31 cellular contexts compared by ENCODE assay signal in the genomic region with DNA sequence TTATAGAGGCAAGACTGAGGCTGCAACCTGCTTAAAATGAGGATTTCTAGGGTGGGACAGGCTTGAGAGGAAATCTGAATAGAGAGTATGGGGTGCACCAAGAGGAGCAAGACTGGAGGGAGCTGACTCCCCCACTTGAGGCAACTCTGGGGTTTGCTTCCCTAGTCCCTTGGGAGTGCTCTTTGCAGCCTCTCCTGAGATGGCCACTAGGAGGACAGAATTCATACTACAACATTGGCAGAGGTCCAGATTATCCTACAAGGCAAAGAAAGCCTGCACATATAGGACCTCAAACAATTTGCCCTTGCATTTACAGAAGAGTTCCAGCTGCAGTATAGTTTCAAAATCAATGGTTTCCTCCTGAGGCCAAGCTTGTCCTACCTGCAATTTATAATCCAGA.
DNase-seq lines count a peak whose midpoint lies in the region; ATAC-seq and TF ChIP-seq lines count a peak whose summit lies in the region.
"Had no signal": no experiment of that assay in that cellular context is flagged by ENCODE, and none has a peak within 500 bp of the region (broad histone marks: within the 10 kb centered on the region; RNA-seq: fewer than 3 reads in every experiment).

No MANE protein-coding gene starts in this region.

- H3K4me3 ChIP-seq in retinal pigment epithelial cell (ENCODE audit: low read length) = no peak overlapping the region
- no peak overlapping the region for H3K4me3 ChIP-seq in gastroesophageal sphincter
- H3K4me3 ChIP-seq: left ventricle myocardium inferior, ovary, upper lobe of left lung had no signal

- no peaks in the 10 kb centered on the region for H3K36me3 ChIP-seq in gastroesophageal sphincter
- H3K36me3 ChIP-seq: left ventricle myocardium inferior, ovary, upper lobe of left lung had no signal

- H3K27ac Mint-ChIP-seq in WTC11 = no peak overlapping the region
- no peak overlapping the region for H3K27ac Mint-ChIP-seq in activated CD4-positive, alpha-beta memory T cell treated with anti-CD3 and anti-CD28 coated beads for 36 hours
- H3K27ac Mint-ChIP-seq: activated CD4-positive, alpha-beta T cell treated with anti-CD3 and anti-CD28 coated beads, Interleukin-2, amount 10 ng/mL, durations not matched to agents 7 days and 5 days; activated naive CD8-positive, alpha-beta T cell; activated T-cell treated with anti-CD3 and anti-CD28 coated beads, Interleukin-2, amount 50 U/mL, for 24 hours; CD4-positive, alpha-beta memory T cell; nephron progenitor cell; stimulated activated memory B cell treated with anti-CD40 and anti-IgM and Interleukin-4, amounts not matched to agents 10 μg/mL and 1 μg/mL and 100 μg/mL, for 72 hours had no signal

- TF ChIP-seq POLR2A in gastroesophageal sphincter (IDR thresholded peaks at IDR 0.05) = no peak

- no peaks in the 10 kb centered on the region for H3K4me1 ChIP-seq in gastroesophageal sphincter
- H3K4me1 ChIP-seq: left ventricle myocardium inferior, upper lobe of left lung had no signal

- H3K27ac ChIP-seq in gastroesophageal sphincter = no peak overlapping the region
- H3K27ac ChIP-seq: left ventricle myocardium inferior, ovary, upper lobe of left lung, VCaP had no signal

- no peaks in the 10 kb centered on the region for H3K27me3 Mint-ChIP-seq in WTC11 (ENCODE audit: low read depth)
- no peaks in the 10 kb centered on the region for H3K27me3 Mint-ChIP-seq in activated CD4-positive, alpha-beta memory T cell treated with anti-CD3 and anti-CD28 coated beads for 36 hours
- H3K27me3 Mint-ChIP-seq: activated CD4-positive, alpha-beta T cell treated with anti-CD3 and anti-CD28 coated beads, Interleukin-2, amount 10 ng/mL, durations not matched to agents 7 days and 5 days; activated naive CD8-positive, alpha-beta T cell; activated T-cell treated with anti-CD3 and anti-CD28 coated beads, Interleukin-2, amount 50 U/mL, for 24 hours; CD4-positive, alpha-beta memory T cell; stimulated activated memory B cell treated with anti-CD40 and anti-IgM and Interleukin-4, amounts not matched to agents 10 μg/mL and 1 μg/mL and 100 μg/mL, for 72 hours had no signal

- DNase-seq in NCI-H2029 (lab: John Stamatoyannopoulos, UW) (peak; percentile 1), NCI-H2029 treated with DMSO at 0.1 percent for 48 hours (lab: John Stamatoyannopoulos, UW) (no peak), WTC11 (ENCODE audit: low spot score) (no peak), retinal pigment epithelial cell (ENCODE audit: low read depth) (no peak)
- no peak for DNase-seq in activated CD4-positive, alpha-beta memory T cell treated with anti-CD3 and anti-CD28 coated beads for 36 hours
- DNase-seq: activated CD4-positive, alpha-beta T cell treated with anti-CD3 and anti-CD28 coated beads, Interleukin-2, amount 10 ng/mL, durations not matched to agents 7 days and 5 days; activated effector memory CD4-positive, alpha-beta T cell treated with anti-CD3 and anti-CD28 coated beads, Interleukin-2, amount 50 U/mL, for 16 hours; activated T-cell treated with anti-CD3 and anti-CD28 coated beads, Interleukin-2, amount 50 U/mL, for 24 hours; AML-193; CD4-positive, alpha-beta memory T cell; effector CD8-positive, alpha-beta T cell; EL; erythroblast; HCEC 1CT; Karpas-422; left ventricle myocardium inferior; mesenchymal stem cell; MV-4-11; NCI-H510A treated with DMSO at 0.1 percent for 48 hours; nephron progenitor cell; ovary; SHP77 treated with DMSO at 0.1 percent for 48 hours; upper lobe of left lung had no signal

- ATAC-seq in WTC11 (peak; percentile 77), GM19455 (IDR thresholded peaks at IDR 0.05; ENCODE audit: unreplicated experiment) (no peak), gastroesophageal sphincter (no peak)
- ATAC-seq: HepG2; Panc1; stimulated activated memory B cell treated with anti-CD40 and anti-IgM and Interleukin-4, amounts not matched to agents 10 μg/mL and 1 μg/mL and 100 μg/mL, for 72 hours had no signal

- intact Hi-C loops in activated CD4-positive, alpha-beta memory T cell treated with anti-CD3 and anti-CD28 coated beads for 36 hours (cut with micrococcal nuclease) = no loop called here

- no peaks in the 10 kb centered on the region for H3K27me3 ChIP-seq in gastroesophageal sphincter
- H3K27me3 ChIP-seq: ovary, upper lobe of left lung had no signal

- CTCF ChIA-PET in WTC11 (lab: Charles Lee) = no interaction called here
- CTCF ChIA-PET in activated CD4-positive, alpha-beta memory T cell treated with anti-CD3 and anti-CD28 coated beads for 36 hours (lab: Charles Lee) = no interaction called here

- POLR2A ChIA-PET in WTC11 (lab: Charles Lee) = no interaction called here
- POLR2A ChIA-PET in activated CD4-positive, alpha-beta memory T cell treated with anti-CD3 and anti-CD28 coated beads for 36 hours (lab: Charles Lee) = no interaction called here

- no peaks in the 10 kb centered on the region for H3K36me3 Mint-ChIP-seq in WTC11
- H3K36me3 Mint-ChIP-seq in activated CD4-positive, alpha-beta memory T cell treated with anti-CD3 and anti-CD28 coated beads for 36 hours = no peaks in the 10 kb centered on the region
- H3K36me3 Mint-ChIP-seq: activated naive CD8-positive, alpha-beta T cell; CD4-positive, alpha-beta memory T cell; stimulated activated memory B cell treated with anti-CD40 and anti-IgM and Interleukin-4, amounts not matched to agents 10 μg/mL and 1 μg/mL and 100 μg/mL, for 72 hours had no signal

- H3K4me1 Mint-ChIP-seq in WTC11 = peaks cover 7% of the 10 kb centered on the region
- H3K4me1 Mint-ChIP-seq in activated CD4-positive, alpha-beta memory T cell treated with anti-CD3 and anti-CD28 coated beads for 36 hours (ENCODE audit: low read depth) = no peaks in the 10 kb centered on the region
- H3K4me1 Mint-ChIP-seq: activated CD4-positive, alpha-beta T cell treated with anti-CD3 and anti-CD28 coated beads, Interleukin-2, amount 10 ng/mL, durations not matched to agents 7 days and 5 days; CD4-positive, alpha-beta memory T cell; stimulated activated memory B cell treated with anti-CD40 and anti-IgM and Interleukin-4, amounts not matched to agents 10 μg/mL and 1 μg/mL and 100 μg/mL, for 72 hours had no signal

- peak; percentile 38; the same call in 1 of the 2 replicates for TF ChIP-seq CTCF in LNCAP (IDR thresholded peaks at IDR 0.05)
- no peak for TF ChIP-seq CTCF in WTC11 (IDR thresholded peaks at IDR 0.05)
- TF ChIP-seq CTCF in retinal pigment epithelial cell (conservative IDR thresholded peaks at IDR 0.05; ENCODE audit: low read depth, low read length) = peak; percentile 31
- TF ChIP-seq CTCF in gastroesophageal sphincter (IDR thresholded peaks at IDR 0.05) = no peak

- peaks cover 30% of the 10 kb centered on the region for H3K9me3 Mint-ChIP-seq in WTC11
- H3K9me3 Mint-ChIP-seq in activated CD4-positive, alpha-beta memory T cell treated with anti-CD3 and anti-CD28 coated beads for 36 hours = peaks cover 5% of the 10 kb centered on the region

- no peak for TF ChIP-seq EP300 in gastroesophageal sphincter (IDR thresholded peaks at IDR 0.05)

- no peak overlapping the region for H3K4me3 Mint-ChIP-seq in WTC11
- H3K4me3 Mint-ChIP-seq in activated CD4-positive, alpha-beta memory T cell treated with anti-CD3 and anti-CD28 coated beads for 36 hours = no peak overlapping the region
- H3K4me3 Mint-ChIP-seq: activated CD4-positive, alpha-beta T cell treated with anti-CD3 and anti-CD28 coated beads, Interleukin-2, amount 10 ng/mL, durations not matched to agents 7 days and 5 days; activated naive CD8-positive, alpha-beta T cell; activated T-cell treated with anti-CD3 and anti-CD28 coated beads, Interleukin-2, amount 50 U/mL, for 24 hours; CD4-positive, alpha-beta memory T cell; nephron progenitor cell; stimulated activated memory B cell treated with anti-CD40 and anti-IgM and Interleukin-4, amounts not matched to agents 10 μg/mL and 1 μg/mL and 100 μg/mL, for 72 hours had no signal

- H3K9me3 ChIP-seq in gastroesophageal sphincter = peaks cover 0 to 27% (median 0%) of the 10 kb centered on the region in 3 donors
- H3K9me3 ChIP-seq: ovary had no signal

TF ChIP-seq in WTC11, 78 proteins besides CTCF, POLR2A, EP300 and RAD21 (continues in another document):
- TF ChIP-seq, protein P1, sequence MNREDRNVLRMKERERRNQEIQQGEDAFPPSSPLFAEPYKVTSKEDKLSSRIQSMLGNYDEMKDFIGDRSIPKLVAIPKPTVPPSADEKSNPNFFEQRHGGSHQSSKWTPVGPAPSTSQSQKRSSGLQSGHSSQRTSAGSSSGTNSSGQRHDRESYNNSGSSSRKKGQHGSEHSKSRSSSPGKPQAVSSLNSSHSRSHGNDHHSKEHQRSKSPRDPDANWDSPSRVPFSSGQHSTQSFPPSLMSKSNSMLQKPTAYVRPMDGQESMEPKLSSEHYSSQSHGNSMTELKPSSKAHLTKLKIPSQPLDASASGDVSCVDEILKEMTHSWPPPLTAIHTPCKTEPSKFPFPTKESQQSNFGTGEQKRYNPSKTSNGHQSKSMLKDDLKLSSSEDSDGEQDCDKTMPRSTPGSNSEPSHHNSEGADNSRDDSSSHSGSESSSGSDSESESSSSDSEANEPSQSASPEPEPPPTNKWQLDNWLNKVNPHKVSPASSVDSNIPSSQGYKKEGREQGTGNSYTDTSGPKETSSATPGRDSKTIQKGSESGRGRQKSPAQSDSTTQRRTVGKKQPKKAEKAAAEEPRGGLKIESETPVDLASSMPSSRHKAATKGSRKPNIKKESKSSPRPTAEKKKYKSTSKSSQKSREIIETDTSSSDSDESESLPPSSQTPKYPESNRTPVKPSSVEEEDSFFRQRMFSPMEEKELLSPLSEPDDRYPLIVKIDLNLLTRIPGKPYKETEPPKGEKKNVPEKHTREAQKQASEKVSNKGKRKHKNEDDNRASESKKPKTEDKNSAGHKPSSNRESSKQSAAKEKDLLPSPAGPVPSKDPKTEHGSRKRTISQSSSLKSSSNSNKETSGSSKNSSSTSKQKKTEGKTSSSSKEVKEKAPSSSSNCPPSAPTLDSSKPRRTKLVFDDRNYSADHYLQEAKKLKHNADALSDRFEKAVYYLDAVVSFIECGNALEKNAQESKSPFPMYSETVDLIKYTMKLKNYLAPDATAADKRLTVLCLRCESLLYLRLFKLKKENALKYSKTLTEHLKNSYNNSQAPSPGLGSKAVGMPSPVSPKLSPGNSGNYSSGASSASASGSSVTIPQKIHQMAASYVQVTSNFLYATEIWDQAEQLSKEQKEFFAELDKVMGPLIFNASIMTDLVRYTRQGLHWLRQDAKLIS (CRISPR knock-in tag; IDR thresholded peaks at IDR 0.05; ENCODE audit: borderline replicate concordance) = no peak

Comparison
In these comparisons a context has a peak if more than half of its experiments do, and no peak if none do; other contexts are left out.
1. CTCF ChIP-seq: peak in LNCAP (single experiment) and retinal pigment epithelial cell (single experiment); none in WTC11 (single experiment) and gastroesophageal sphincter (0 of 4).